ENCODE assay signal across 9 cellular contexts in genomic region chr10:3779146-3779707, GRCh38. TPM values are rescaled to one million over a fixed set of nuclear protein-coding genes. Genes with fewer than 3 reads are reported as not detected.
A peak's percentile ranks its signal among the peaks of the same experiment; 100 is the strongest.
DNase-seq lines count a peak whose midpoint lies in the region; ATAC-seq and TF ChIP-seq lines count a peak whose summit lies in the region.
"Had no signal": no experiment of that assay in that cellular context is flagged by ENCODE, and none has a peak within 500 bp of the region (broad histone marks: within the 10 kb centered on the region; RNA-seq: fewer than 3 reads in every experiment).

No MANE protein-coding gene starts in this region.

- no peaks in the 10 kb centered on the region for H3K9me3 Mint-ChIP-seq in activated CD8-positive, alpha-beta T cell treated with anti-CD3 and anti-CD28 coated beads for 36 hours
- H3K9me3 Mint-ChIP-seq: nephron progenitor cell had no signal

- peak overlapping the region; percentile 93 for H3K4me3 Mint-ChIP-seq in activated CD8-positive, alpha-beta T cell treated with anti-CD3 and anti-CD28 coated beads for 36 hours

- H3K27me3 ChIP-seq in fibroblast of lung (ENCODE audit: control insufficient read depth, insufficient read depth, low read length) (no peaks in the 10 kb centered on the region), psoas muscle (ENCODE audit: insufficient read depth in 3 of 3, low read length in 2 of 3) (no peaks in the 10 kb centered on the region)

- ATAC-seq in activated CD8-positive, alpha-beta T cell treated with anti-CD3 and anti-CD28 coated beads for 36 hours: no peak
- ATAC-seq in psoas muscle (no peak), HG02610 (IDR thresholded peaks at IDR 0.05; ENCODE audit: unreplicated experiment) (no peak)

- no peak for TF ChIP-seq CTCF in activated CD8-positive, alpha-beta T cell treated with anti-CD3 and anti-CD28 coated beads for 36 hours (IDR thresholded peaks at IDR 0.05)
- no peak for TF ChIP-seq CTCF in fibroblast of lung (conservative IDR thresholded peaks at IDR 0.05 in 1 of 2, IDR thresholded peaks at IDR 0.05 in 1 of 2; ENCODE audit: low read depth in 1 of 2, low read length in 2 of 2)
- TF ChIP-seq CTCF in psoas muscle (IDR thresholded peaks at IDR 0.05): no peak

- DNase-seq in G401 (ENCODE audit: low spot score) (peak; percentile 11), fibroblast of lung (ENCODE audit: low read depth in 2 of 2) (peak; percentile 40 to 58), psoas muscle (no peak), GOT3 (lab: John Stamatoyannopoulos, UW) (no peak), pons (ENCODE audit: low spot score) (no peak), NCI-H1436 treated with DMSO at 0.1 percent for 48 hours (lab: John Stamatoyannopoulos, UW) (no peak)
- no peak for DNase-seq in activated CD8-positive, alpha-beta T cell treated with anti-CD3 and anti-CD28 coated beads for 36 hours
- DNase-seq: nephron progenitor cell had no signal

- CTCF ChIA-PET in activated CD8-positive, alpha-beta T cell treated with anti-CD3 and anti-CD28 coated beads for 36 hours (lab: Charles Lee): interaction anchor here (2.4 kb wide), 1 partner anchor 582 kb away, joined by 5 read pairs; no protein-coding TSS in a partner anchor

- peaks cover 76% of the 10 kb centered on the region for H3K4me1 Mint-ChIP-seq in activated CD8-positive, alpha-beta T cell treated with anti-CD3 and anti-CD28 coated beads for 36 hours (ENCODE audit: low read depth)

- H3K27ac Mint-ChIP-seq in activated CD8-positive, alpha-beta T cell treated with anti-CD3 and anti-CD28 coated beads for 36 hours: peak overlapping the region; percentile 85
- H3K27ac Mint-ChIP-seq: nephron progenitor cell had no signal

- peak overlapping the region; percentile 100 for H3K4me2 ChIP-seq in fibroblast of lung (ENCODE audit: extremely low read depth, insufficient read depth, low read length)

- WGBS in psoas muscle, 3 donors: 51 to 71% (median 51%) methylated on average over 14 of the region's 14 CpGs

- H3K4me3 ChIP-seq in fibroblast of lung (replicated peaks in 1 of 4; ENCODE audit: control extremely low read depth in 1 of 4, insufficient read depth in 1 of 4, low read depth in 3 of 4, low read length in 4 of 4) (peak overlapping the region; percentile 86 to 99 (median 98)), psoas muscle (peak overlapping the region; percentile 95)

- H3K27me3 Mint-ChIP-seq in activated CD8-positive, alpha-beta T cell treated with anti-CD3 and anti-CD28 coated beads for 36 hours: no peaks in the 10 kb centered on the region

- POLR2A ChIA-PET in activated CD8-positive, alpha-beta T cell treated with anti-CD3 and anti-CD28 coated beads for 36 hours (lab: Charles Lee): interaction anchor here (1.0 to 5.9 kb wide), 5 partner anchors 16 to 111 kb away, joined by 3 to 61 read pairs (median 4); no protein-coding TSS in a partner anchor

- no peak overlapping the region for H2AFZ ChIP-seq in fibroblast of lung (ENCODE audit: low read length)

- peaks cover 5% of the 10 kb centered on the region for H4K20me1 ChIP-seq in fibroblast of lung (ENCODE audit: control insufficient read depth, extremely low read depth, insufficient read depth, low read length)

- peak overlapping the region; percentile 99 for H3K9ac ChIP-seq in fibroblast of lung (ENCODE audit: insufficient read depth, low read length)

- in situ Hi-C loops in G401 (cut with HindIII; ENCODE audit: low sequenced_read_pairs): no loop called here

- intact Hi-C loops in activated CD8-positive, alpha-beta T cell treated with anti-CD3 and anti-CD28 coated beads for 36 hours (cut with micrococcal nuclease): loop anchor here (5.0 kb wide), 1 partner anchor 112 kb away; no protein-coding TSS in a partner anchor
- intact Hi-C loops in psoas muscle (cut with DNase I): loop anchor here in 1 of 2 donors (10.0 kb wide), 2 partner anchors 304 to 544 kb away; no protein-coding TSS in a partner anchor

- H3K9me3 ChIP-seq in fibroblast of lung (ENCODE audit: control insufficient read depth, insufficient read depth, low read depth, low read length): no peaks in the 10 kb centered on the region
- no peaks in the 10 kb centered on the region for H3K9me3 ChIP-seq in psoas muscle

- H3K36me3 ChIP-seq in fibroblast of lung (ENCODE audit: control insufficient read depth, insufficient read depth, low read length): peaks cover 35% of the 10 kb centered on the region
- H3K36me3 ChIP-seq in psoas muscle (ENCODE audit: insufficient read depth in 1 of 2, low read depth in 1 of 2): peaks cover 0 to 62% of the 10 kb centered on the region in 2 donors

- peak overlapping the region; percentile 99 for H3K27ac ChIP-seq in fibroblast of lung (ENCODE audit: insufficient read depth, low read length)
- H3K27ac ChIP-seq in psoas muscle: peak overlapping the region; percentile 100

- H3K4me1 ChIP-seq in fibroblast of lung (ENCODE audit: control insufficient read depth, extremely low read depth, insufficient read depth, low read length) (peaks cover 23% of the 10 kb centered on the region), psoas muscle (peaks cover 68% of the 10 kb centered on the region)

- H3K36me3 Mint-ChIP-seq in activated CD8-positive, alpha-beta T cell treated with anti-CD3 and anti-CD28 coated beads for 36 hours (ENCODE audit: low read depth): peaks cover 92% of the 10 kb centered on the region

- peaks cover 63% of the 10 kb centered on the region for H3K79me2 ChIP-seq in fibroblast of lung (ENCODE audit: control insufficient read depth, insufficient read depth, low read length)

RNA-seq across cellular contexts. Expression of gene KLF6, which starts 5.8 kb away (rescaled TPM):
- total RNA-seq in G401 (2014; rRNA removed; shearing (Covaris generic)): 25.8 and 35.8 TPM in 2 replicates
- 100 to 1,000 TPM; 116 to 120 TPM for total RNA-seq in activated CD8-positive, alpha-beta T cell treated with anti-CD3 and anti-CD28 coated beads for 36 hours
- total RNA-seq in fibroblast of lung (39.0 and 96.1 TPM in 2 replicates), psoas muscle (100 to 1,000 TPM in 3 of 4 donors, 10 to 100 TPM in 1; 30.4 to 296 (median 173) TPM)
- polyA plus RNA-seq in fibroblast of lung (105 and 140 TPM in 2 replicates), psoas muscle (100 to 1,000 TPM in 2 of 3 donors, 10 to 100 TPM in 1; 94.1 to 138 (median 109) TPM)
- polyA plus RNA-seq in fibroblast of lung (2012): 81.6 and 107 TPM in 2 replicates
- polyA minus RNA-seq in fibroblast of lung (ENCODE audit: low replicate concordance): 181 and 546 TPM in 2 replicates

Comparison
In these comparisons a context has a peak if more than half of its experiments do, and no peak if none do; other contexts are left out.
1. DNase-seq: peak in G401 (single experiment) and fibroblast of lung (2 of 2); none in activated CD8-positive, alpha-beta T cell treated with anti-CD3 and anti-CD28 coated beads for 36 hours (single experiment), psoas muscle (0 of 2), GOT3 (single experiment), pons (single experiment) and NCI-H1436 treated with DMSO at 0.1 percent for 48 hours (single experiment).